ENCODE assay signal across 8 cellular contexts in the genomic region with DNA sequence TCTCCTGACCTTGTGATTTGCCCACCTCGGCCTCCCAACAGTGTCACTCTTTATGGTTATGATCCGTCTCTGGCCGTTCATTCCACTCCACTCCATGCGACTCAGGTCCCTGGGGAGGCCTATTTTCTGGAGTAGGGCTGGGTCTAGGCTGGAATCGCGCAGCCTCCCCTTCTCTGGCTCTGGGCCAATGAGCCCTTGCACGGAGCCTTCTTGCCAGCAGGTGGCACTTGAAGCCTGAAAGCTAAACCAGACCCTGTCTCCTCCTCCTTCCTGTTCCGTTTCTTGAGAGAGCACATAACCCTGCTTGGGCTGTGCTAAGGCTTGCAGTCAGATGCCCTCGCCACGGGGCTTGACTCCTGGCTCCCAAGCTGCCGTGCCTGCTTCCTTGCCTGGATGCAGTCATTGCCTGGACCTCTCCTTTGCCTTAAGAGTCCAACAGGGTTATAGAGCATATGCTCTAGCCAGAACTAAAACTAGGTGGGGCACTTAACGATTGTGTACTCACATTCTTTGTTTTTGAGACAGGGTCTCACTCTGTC. TPM values are rescaled to one million over a fixed set of nuclear protein-coding genes. Genes with fewer than 3 reads are reported as not detected.
DNase-seq lines count a peak whose midpoint lies in the region; TF ChIP-seq lines count a peak whose summit lies in the region.

No MANE protein-coding gene starts in this region.

- H2AK5ac ChIP-seq in H9 (ENCODE audit: insufficient read length, low read length), result no peak overlapping the region

- TF ChIP-seq POLR2A in NB4 (IDR thresholded peaks at IDR 0.05; ENCODE audit: extremely low read depth, insufficient read length) (no peak), ovary (IDR thresholded peaks at IDR 0.05) (peak; percentile 16), thyroid gland (IDR thresholded peaks at IDR 0.05) (peak in 1 of 2 donors; percentile 55)

- no peak overlapping the region for H2BK20ac ChIP-seq in H9 (ENCODE audit: low read depth, low read length, poor library complexity, severe bottlenecking)

- in situ Hi-C loops in G401 (cut with HindIII; ENCODE audit: low sequenced_read_pairs), result no loop called here

- TF ChIP-seq EP300 in ovary (IDR thresholded peaks at IDR 0.05), result no peak

- no peak overlapping the region for H2BK15ac ChIP-seq in H9 (ENCODE audit: low read depth, low read length)

- peak; percentile 95 for TF ChIP-seq CTCF in H9 (conservative IDR thresholded peaks at IDR 0.05)
- TF ChIP-seq CTCF in NB4 (IDR thresholded peaks at IDR 0.05; ENCODE audit: low read depth, low read length), result peak; percentile 98
- TF ChIP-seq CTCF in ovary (IDR thresholded peaks at IDR 0.05), result peak; percentile 84 to 97 (median 93)
- peak; percentile 76 to 97 (median 92) for TF ChIP-seq CTCF in thyroid gland (IDR thresholded peaks at IDR 0.05)

- H3K36me3 ChIP-seq in SJCRH30 (peaks cover 4% of the 10 kb centered on the region; the same call in 1 of the 2 replicates), ovary (no peaks in the 10 kb centered on the region), thyroid gland (peaks cover 0 to 7% of the 10 kb centered on the region in 2 donors)

- no peaks in the 10 kb centered on the region for H3K23me2 ChIP-seq in H9 (ENCODE audit: insufficient read length, low read depth, low read length, poor library complexity, severe bottlenecking)

- no peaks in the 10 kb centered on the region for H3K27me3 ChIP-seq in H9 (ENCODE audit: insufficient read depth, low read length)
- no peaks in the 10 kb centered on the region for H3K27me3 ChIP-seq in SJCRH30
- no peaks in the 10 kb centered on the region for H3K27me3 ChIP-seq in ovary
- no peaks in the 10 kb centered on the region for H3K27me3 ChIP-seq in thyroid gland

- H3K4ac ChIP-seq in H9 (ENCODE audit: low read depth, low read length), result no peak overlapping the region

- no peaks in the 10 kb centered on the region for H3K9me3 Mint-ChIP-seq in H9

- H3K36me3 Mint-ChIP-seq in H9 (ENCODE audit: insufficient read depth in 1 of 3, low read depth in 3 of 3), result peaks cover 2 to 12% (median 7%) of the 10 kb centered on the region in 3 experiments; a peak in 6 of 7 replicates

- H3K4me3 Mint-ChIP-seq in H9, result peak overlapping the region in 1 of 2 experiments; percentile 10; a peak in 1 of 5 replicates

- DNase-seq in G401 (ENCODE audit: low spot score) (peak; percentile 93), H9 (peak; percentile 93), NB4 (ENCODE audit: low read depth) (peak; percentile 94), SJCRH30 (peak; percentile 91 to 97), germinal center (ENCODE audit: low spot score) (peak; percentile 81), ovary (peak; percentile 86 to 93 (median 91)), thyroid gland (peak; percentile 88 to 90)
- peak; percentile 87 for DNase-seq in activated naive CD4-positive, alpha-beta T cell treated with Interleukin-2 at 50 U/mL for 16 hours

- no peak overlapping the region for H4K5ac ChIP-seq in H9 (ENCODE audit: insufficient read length, low read depth, low read length)

- H3K4me1 Mint-ChIP-seq in H9, result peaks cover 2 to 3% of the 10 kb centered on the region in 2 experiments; a peak in 2 of 4 replicates

- no peak overlapping the region for H3K18ac ChIP-seq in H9 (ENCODE audit: insufficient read length, low read depth, low read length)

- H4K8ac ChIP-seq in H9 (replicated peaks; ENCODE audit: insufficient read length, low read depth, low read length), result no peak overlapping the region

- H2BK120ac ChIP-seq in H9 (ENCODE audit: low read depth, low read length, poor library complexity, severe bottlenecking), result no peak overlapping the region

- H3K23ac ChIP-seq in H9 (ENCODE audit: insufficient read length, low read depth, low read length), result no peak overlapping the region

- no peak overlapping the region for H3K14ac ChIP-seq in H9 (ENCODE audit: insufficient read depth, low read length)

- no CpG with 5 or more reads among the region's 12 CpGs for WGBS in H9 (ENCODE audit: extremely low coverage, insufficient read length, low lambda C conversion rate)
- 2 to 3% (median 3%) methylated on average over 12 of the region's 12 CpGs for WGBS in ovary, 3 donors
- 0 to 6% methylated on average over 11 to 12 of the region's 12 CpGs for WGBS in thyroid gland, 2 donors

- H2AFZ ChIP-seq in H9 (ENCODE audit: low read length), result no peak overlapping the region

- H3K79me2 ChIP-seq in H9 (ENCODE audit: insufficient read depth, low read length), result no peaks in the 10 kb centered on the region

- H3K27me3 Mint-ChIP-seq in H9 (ENCODE audit: low read depth), result peaks cover 2% of the 10 kb centered on the region

- H3K56ac ChIP-seq in H9 (ENCODE audit: insufficient read length, low read depth, low read length), result no peak overlapping the region

- peak overlapping the region; percentile 12 to 42 (median 34); a peak in 3 of 7 replicates for H3K27ac Mint-ChIP-seq in H9

- no peaks in the 10 kb centered on the region for H3K4me1 ChIP-seq in H9 (ENCODE audit: insufficient read depth, low read length)
- no peaks in the 10 kb centered on the region for H3K4me1 ChIP-seq in SJCRH30
- no peaks in the 10 kb centered on the region for H3K4me1 ChIP-seq in ovary (ENCODE audit: insufficient read depth)
- H3K4me1 ChIP-seq in thyroid gland, result peaks cover 0 to 10% of the 10 kb centered on the region in 2 donors

- H3K9me3 ChIP-seq in H9 (ENCODE audit: control insufficient read depth, low read depth, low read length) (no peaks in the 10 kb centered on the region), SJCRH30 (replicated peaks) (no peaks in the 10 kb centered on the region), ovary (no peaks in the 10 kb centered on the region), thyroid gland (no peaks in the 10 kb centered on the region)

- H4K91ac ChIP-seq in H9 (ENCODE audit: insufficient read length, low read depth, low read length), result no peak overlapping the region

- no peak overlapping the region for H3K9ac ChIP-seq in H9 (ENCODE audit: extremely low read depth, insufficient read length, low read length)

- H3K79me1 ChIP-seq in H9 (ENCODE audit: insufficient read depth, low read depth, low read length, poor library complexity, severe bottlenecking), result no peaks in the 10 kb centered on the region

- intact Hi-C loops in ovary (cut with DNase I) (loop anchor here in 2 of 4 donors (2.0 kb wide), 2 partner anchors 470 to 472 kb away; no protein-coding TSS in a partner anchor), thyroid gland (cut with DNase I) (loop anchor here (5.0 to 10.0 kb wide), 4 partner anchors 320 to 810 kb away; no protein-coding TSS in a partner anchor)

- H4K20me1 ChIP-seq in H9 (ENCODE audit: control insufficient read depth, insufficient read depth, insufficient read length), result no peaks in the 10 kb centered on the region

- H3K4me3 ChIP-seq in NB4 (ENCODE audit: low read depth, low read length), result no peak overlapping the region
- H3K4me3 ChIP-seq in SJCRH30, result no peak overlapping the region
- no peak overlapping the region for H3K4me3 ChIP-seq in ovary
- H3K4me3 ChIP-seq in thyroid gland (replicated peaks in 1 of 3), result no peak overlapping the region

- no peak overlapping the region for H2BK12ac ChIP-seq in H9 (ENCODE audit: insufficient read length, low read depth, low read length)

- H3K27ac ChIP-seq in H9 (ENCODE audit: insufficient read length, low read depth, low read length) (no peak overlapping the region), SJCRH30 (no peak overlapping the region), ovary (peak overlapping the region in 1 of 2 donors; percentile 34), thyroid gland (peak overlapping the region in 1 of 3 donors; percentile 24)

- no peak overlapping the region for H3K4me2 ChIP-seq in H9 (ENCODE audit: insufficient read depth, insufficient read length, low read length)

- no peak overlapping the region for H3T11ph ChIP-seq in H9 (ENCODE audit: low read length)

- no peak overlapping the region for H2BK5ac ChIP-seq in H9 (ENCODE audit: insufficient read length, low read length)

RNA-seq across cellular contexts. Expression of a gene that starts 9.6 kb away (rescaled TPM):
- total RNA-seq in G401 (2014; rRNA removed; shearing (Covaris generic)), result 22.6 and 23.1 TPM in 2 replicates
- total RNA-seq in H9 (2021) (25.9 and 27.6 TPM in 2 replicates), ovary (10 to 100 TPM; 27.6 to 46.4 (median 33.1) TPM), thyroid gland (10 to 100 TPM; 31.6 to 49.7 (median 44.1) TPM)
- total RNA-seq in SJCRH30 (2014; rRNA removed; shearing (Covaris generic)), result 20.8 and 22.3 TPM in 2 replicates
- polyA plus RNA-seq in ovary, result 10 to 100 TPM; 27.5 to 32.0 TPM
